ENCODE assay signal across 1 cellular context in the genomic region with DNA sequence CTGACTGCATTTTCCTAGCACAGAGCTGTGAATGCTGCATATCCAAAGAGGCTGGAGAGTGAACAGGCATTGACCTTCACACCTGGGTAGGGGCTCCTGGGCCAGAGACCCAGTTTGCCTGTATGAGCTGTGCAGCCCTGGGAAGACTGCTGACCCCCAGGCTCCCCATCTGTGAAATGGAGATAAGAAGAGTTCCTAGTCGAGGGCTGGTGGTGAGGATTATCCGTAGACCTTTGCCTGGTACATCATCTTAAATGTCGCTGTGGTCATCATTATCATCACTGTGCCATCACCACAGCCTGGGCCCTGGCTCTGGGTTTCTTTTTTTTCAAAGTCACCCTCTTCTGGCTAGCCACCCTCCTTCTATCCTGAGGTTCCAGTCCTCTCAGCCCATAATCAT.
TF ChIP-seq lines count a peak whose summit lies in the region.

No MANE protein-coding gene starts in this region.

TF ChIP-seq in K562, 482 proteins besides CTCF, POLR2A, EP300 and RAD21 (continued from another document):
- TF ChIP-seq, protein P1, sequence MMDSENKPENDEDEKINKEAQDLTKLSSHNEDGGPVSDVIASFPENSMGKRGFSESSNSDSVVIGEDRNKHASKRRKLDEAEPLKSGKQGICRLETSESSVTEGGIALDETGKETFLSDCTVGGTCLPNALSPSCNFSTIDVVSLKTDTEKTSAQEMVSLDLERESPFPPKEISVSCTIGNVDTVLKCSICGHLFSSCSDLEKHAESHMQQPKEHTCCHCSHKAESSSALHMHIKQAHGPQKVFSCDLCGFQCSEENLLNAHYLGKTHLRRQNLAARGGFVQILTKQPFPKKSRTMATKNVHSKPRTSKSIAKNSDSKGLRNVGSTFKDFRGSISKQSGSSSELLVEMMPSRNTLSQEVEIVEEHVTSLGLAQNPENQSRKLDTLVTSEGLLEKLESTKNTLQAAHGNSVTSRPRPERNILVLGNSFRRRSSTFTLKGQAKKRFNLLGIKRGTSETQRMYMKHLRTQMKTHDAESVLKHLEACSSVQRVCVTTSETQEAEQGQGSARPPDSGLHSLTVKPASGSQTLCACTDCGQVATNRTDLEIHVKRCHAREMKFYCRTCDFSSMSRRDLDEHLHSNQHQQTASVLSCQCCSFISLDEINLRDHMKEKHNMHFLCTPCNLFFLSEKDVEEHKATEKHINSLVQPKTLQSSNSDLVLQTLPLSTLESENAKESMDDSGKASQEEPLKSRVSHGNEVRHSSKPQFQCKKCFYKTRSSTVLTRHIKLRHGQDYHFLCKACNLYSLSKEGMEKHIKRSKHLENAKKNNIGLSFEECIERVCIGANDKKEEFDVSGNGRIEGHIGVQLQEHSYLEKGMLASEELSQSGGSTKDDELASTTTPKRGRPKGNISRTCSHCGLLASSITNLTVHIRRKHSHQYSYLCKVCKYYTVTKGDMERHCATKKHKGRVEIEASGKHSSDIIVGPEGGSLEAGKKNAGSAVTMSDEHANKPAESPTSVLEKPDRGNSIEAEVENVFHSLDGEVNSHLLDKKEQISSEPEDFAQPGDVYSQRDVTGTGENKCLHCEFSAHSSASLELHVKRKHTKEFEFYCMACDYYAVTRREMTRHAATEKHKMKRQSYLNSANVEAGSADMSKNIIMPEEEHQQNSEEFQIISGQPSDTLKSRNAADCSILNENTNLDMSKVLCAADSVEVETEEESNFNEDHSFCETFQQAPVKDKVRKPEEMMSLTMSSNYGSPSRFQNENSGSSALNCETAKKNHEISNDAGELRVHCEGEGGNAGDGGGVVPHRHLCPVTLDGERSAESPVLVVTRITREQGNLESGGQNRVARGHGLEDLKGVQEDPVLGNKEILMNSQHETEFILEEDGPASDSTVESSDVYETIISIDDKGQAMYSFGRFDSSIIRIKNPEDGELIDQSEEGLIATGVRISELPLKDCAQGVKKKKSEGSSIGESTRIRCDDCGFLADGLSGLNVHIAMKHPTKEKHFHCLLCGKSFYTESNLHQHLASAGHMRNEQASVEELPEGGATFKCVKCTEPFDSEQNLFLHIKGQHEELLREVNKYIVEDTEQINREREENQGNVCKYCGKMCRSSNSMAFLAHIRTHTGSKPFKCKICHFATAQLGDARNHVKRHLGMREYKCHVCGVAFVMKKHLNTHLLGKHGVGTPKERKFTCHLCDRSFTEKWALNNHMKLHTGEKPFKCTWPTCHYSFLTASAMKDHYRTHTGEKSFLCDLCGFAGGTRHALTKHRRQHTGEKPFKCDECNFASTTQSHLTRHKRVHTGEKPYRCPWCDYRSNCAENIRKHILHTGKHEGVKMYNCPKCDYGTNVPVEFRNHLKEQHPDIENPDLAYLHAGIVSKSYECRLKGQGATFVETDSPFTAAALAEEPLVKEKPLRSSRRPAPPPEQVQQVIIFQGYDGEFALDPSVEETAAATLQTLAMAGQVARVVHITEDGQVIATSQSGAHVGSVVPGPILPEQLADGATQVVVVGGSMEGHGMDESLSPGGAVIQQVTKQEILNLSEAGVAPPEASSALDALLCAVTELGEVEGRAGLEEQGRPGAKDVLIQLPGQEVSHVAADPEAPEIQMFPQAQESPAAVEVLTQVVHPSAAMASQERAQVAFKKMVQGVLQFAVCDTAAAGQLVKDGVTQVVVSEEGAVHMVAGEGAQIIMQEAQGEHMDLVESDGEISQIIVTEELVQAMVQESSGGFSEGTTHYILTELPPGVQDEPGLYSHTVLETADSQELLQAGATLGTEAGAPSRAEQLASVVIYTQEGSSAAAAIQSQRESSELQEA (IDR thresholded peaks at IDR 0.05; ENCODE audit: low read depth), result no peak
- TF ChIP-seq TRIM24 (IDR thresholded peaks at IDR 0.05) (peak in 1 of 2 experiments; percentile 25; a peak in 1 of 4 replicates), E2F3 (CRISPR knock-in tag; IDR thresholded peaks at IDR 0.05) (no peak), ETV5 (CRISPR knock-in tag; IDR thresholded peaks at IDR 0.05; ENCODE audit: low read depth) (no peak), TBP (optimal IDR thresholded peaks at IDR 0.05; ENCODE audit: low read depth, low read length) (no peak), POLR2AphosphoS5 (IDR thresholded peaks at IDR 0.05; ENCODE audit: control insufficient read depth, insufficient read depth, low read depth, low read length) (peak; percentile 83), L3MBTL2 (IDR thresholded peaks at IDR 0.05) (no peak), TAL1 (IDR thresholded peaks at IDR 0.05) (peak; percentile 79), CREB1 (IDR thresholded peaks at IDR 0.05) (0 out of 2 replicates have a peak, but pooled peaks have one; percentile 18), CREB1 (CRISPR knock-in tag; IDR thresholded peaks at IDR 0.05) (no peak), ETV6 (IDR thresholded peaks at IDR 0.05; ENCODE audit: borderline replicate concordance in 1 of 2, low read depth in 2 of 2, low read length in 1 of 2) (no peak), ETV6 (CRISPR knock-in tag; IDR thresholded peaks at IDR 0.05; ENCODE audit: borderline replicate concordance) (no peak), NRF1 (conservative IDR thresholded peaks at IDR 0.05 in 1 of 2, IDR thresholded peaks at IDR 0.05 in 1 of 2) (no peak), SMARCA4 (IDR thresholded peaks at IDR 0.05) (peak; percentile 75), HMGN3 (IDR thresholded peaks at IDR 0.05; ENCODE audit: borderline replicate concordance, extremely low read depth, insufficient read length, low read depth, low read length) (no peak), HLTF (IDR thresholded peaks at IDR 0.05) (no peak), CC2D1A (IDR thresholded peaks at IDR 0.05) (no peak), TCF3 (CRISPR knock-in tag; IDR thresholded peaks at IDR 0.05) (peak; percentile 87), FOXK1 (CRISPR knock-in tag; IDR thresholded peaks at IDR 0.05; ENCODE audit: borderline replicate concordance) (no peak), HNRNPK (IDR thresholded peaks at IDR 0.05; ENCODE audit: low read depth, low read length, poor library complexity, severe bottlenecking) (no peak), OTX1 (CRISPR knock-in tag; IDR thresholded peaks at IDR 0.05) (no peak), NCOR1 (IDR thresholded peaks at IDR 0.05) (peak; percentile 77), TCFL5 (CRISPR knock-in tag; conservative IDR thresholded peaks at IDR 0.05) (no peak), MYNN (IDR thresholded peaks at IDR 0.05) (peak; percentile 49; the same call in 1 of the 2 replicates), MYNN (CRISPR knock-in tag; IDR thresholded peaks at IDR 0.05) (no peak), ZNF184 (CRISPR knock-in tag; IDR thresholded peaks at IDR 0.05) (no peak), CBX5 (IDR thresholded peaks at IDR 0.05; ENCODE audit: borderline replicate concordance, low read depth) (no peak), TEAD4 (IDR thresholded peaks at IDR 0.05; ENCODE audit: low read length) (peak; percentile 76), TEAD4 (CRISPR knock-in tag; IDR thresholded peaks at IDR 0.05; ENCODE audit: borderline replicate concordance) (no peak), BRF1 (IDR thresholded peaks at IDR 0.05; ENCODE audit: borderline replicate concordance, extremely low read depth, insufficient read length) (no peak), DPF2 (IDR thresholded peaks at IDR 0.05) (no peak; the same call in none of the 2 replicates), ZNF239 (CRISPR knock-in tag; IDR thresholded peaks at IDR 0.05) (no peak), PHTF2 (CRISPR knock-in tag; IDR thresholded peaks at IDR 0.05) (no peak), PHB2 (IDR thresholded peaks at IDR 0.05; ENCODE audit: low read depth) (no peak), GATA2 (CRISPR knock-in tag; IDR thresholded peaks at IDR 0.05) (peak; percentile 33; the same call in 1 of the 2 replicates)
- TF ChIP-seq, protein P2, sequence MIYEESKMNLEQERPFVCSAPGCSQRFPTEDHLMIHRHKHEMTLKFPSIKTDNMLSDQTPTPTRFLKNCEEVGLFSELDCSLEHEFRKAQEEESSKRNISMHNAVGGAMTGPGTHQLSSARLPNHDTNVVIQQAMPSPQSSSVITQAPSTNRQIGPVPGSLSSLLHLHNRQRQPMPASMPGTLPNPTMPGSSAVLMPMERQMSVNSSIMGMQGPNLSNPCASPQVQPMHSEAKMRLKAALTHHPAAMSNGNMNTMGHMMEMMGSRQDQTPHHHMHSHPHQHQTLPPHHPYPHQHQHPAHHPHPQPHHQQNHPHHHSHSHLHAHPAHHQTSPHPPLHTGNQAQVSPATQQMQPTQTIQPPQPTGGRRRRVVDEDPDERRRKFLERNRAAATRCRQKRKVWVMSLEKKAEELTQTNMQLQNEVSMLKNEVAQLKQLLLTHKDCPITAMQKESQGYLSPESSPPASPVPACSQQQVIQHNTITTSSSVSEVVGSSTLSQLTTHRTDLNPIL (CRISPR knock-in tag; IDR thresholded peaks at IDR 0.05), result no peak
- TF ChIP-seq, protein P3, sequence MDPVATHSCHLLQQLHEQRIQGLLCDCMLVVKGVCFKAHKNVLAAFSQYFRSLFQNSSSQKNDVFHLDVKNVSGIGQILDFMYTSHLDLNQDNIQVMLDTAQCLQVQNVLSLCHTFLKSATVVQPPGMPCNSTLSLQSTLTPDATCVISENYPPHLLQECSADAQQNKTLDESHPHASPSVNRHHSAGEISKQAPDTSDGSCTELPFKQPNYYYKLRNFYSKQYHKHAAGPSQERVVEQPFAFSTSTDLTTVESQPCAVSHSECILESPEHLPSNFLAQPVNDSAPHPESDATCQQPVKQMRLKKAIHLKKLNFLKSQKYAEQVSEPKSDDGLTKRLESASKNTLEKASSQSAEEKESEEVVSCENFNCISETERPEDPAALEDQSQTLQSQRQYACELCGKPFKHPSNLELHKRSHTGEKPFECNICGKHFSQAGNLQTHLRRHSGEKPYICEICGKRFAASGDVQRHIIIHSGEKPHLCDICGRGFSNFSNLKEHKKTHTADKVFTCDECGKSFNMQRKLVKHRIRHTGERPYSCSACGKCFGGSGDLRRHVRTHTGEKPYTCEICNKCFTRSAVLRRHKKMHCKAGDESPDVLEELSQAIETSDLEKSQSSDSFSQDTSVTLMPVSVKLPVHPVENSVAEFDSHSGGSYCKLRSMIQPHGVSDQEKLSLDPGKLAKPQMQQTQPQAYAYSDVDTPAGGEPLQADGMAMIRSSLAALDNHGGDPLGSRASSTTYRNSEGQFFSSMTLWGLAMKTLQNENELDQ (CRISPR knock-in tag; IDR thresholded peaks at IDR 0.05; ENCODE audit: borderline replicate concordance), result no peak
- TF ChIP-seq, protein P4, sequence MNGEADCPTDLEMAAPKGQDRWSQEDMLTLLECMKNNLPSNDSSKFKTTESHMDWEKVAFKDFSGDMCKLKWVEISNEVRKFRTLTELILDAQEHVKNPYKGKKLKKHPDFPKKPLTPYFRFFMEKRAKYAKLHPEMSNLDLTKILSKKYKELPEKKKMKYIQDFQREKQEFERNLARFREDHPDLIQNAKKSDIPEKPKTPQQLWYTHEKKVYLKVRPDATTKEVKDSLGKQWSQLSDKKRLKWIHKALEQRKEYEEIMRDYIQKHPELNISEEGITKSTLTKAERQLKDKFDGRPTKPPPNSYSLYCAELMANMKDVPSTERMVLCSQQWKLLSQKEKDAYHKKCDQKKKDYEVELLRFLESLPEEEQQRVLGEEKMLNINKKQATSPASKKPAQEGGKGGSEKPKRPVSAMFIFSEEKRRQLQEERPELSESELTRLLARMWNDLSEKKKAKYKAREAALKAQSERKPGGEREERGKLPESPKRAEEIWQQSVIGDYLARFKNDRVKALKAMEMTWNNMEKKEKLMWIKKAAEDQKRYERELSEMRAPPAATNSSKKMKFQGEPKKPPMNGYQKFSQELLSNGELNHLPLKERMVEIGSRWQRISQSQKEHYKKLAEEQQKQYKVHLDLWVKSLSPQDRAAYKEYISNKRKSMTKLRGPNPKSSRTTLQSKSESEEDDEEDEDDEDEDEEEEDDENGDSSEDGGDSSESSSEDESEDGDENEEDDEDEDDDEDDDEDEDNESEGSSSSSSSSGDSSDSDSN (IDR thresholded peaks at IDR 0.05; ENCODE audit: borderline replicate concordance in 1 of 2, low read depth in 2 of 2, low read length in 2 of 2), result 0 out of 4 replicates have a peak, but pooled peaks of 1 of the 2 experiments have one; percentile 27
- TF ChIP-seq, protein P5, sequence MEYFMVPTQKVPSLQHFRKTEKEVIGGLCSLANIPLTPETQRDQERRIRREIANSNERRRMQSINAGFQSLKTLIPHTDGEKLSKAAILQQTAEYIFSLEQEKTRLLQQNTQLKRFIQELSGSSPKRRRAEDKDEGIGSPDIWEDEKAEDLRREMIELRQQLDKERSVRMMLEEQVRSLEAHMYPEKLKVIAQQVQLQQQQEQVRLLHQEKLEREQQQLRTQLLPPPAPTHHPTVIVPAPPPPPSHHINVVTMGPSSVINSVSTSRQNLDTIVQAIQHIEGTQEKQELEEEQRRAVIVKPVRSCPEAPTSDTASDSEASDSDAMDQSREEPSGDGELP (CRISPR knock-in tag; IDR thresholded peaks at IDR 0.05; ENCODE audit: borderline replicate concordance), result no peak
